Comparison of ENCODE assay signal across 8 cellular contexts in the genomic region with DNA sequence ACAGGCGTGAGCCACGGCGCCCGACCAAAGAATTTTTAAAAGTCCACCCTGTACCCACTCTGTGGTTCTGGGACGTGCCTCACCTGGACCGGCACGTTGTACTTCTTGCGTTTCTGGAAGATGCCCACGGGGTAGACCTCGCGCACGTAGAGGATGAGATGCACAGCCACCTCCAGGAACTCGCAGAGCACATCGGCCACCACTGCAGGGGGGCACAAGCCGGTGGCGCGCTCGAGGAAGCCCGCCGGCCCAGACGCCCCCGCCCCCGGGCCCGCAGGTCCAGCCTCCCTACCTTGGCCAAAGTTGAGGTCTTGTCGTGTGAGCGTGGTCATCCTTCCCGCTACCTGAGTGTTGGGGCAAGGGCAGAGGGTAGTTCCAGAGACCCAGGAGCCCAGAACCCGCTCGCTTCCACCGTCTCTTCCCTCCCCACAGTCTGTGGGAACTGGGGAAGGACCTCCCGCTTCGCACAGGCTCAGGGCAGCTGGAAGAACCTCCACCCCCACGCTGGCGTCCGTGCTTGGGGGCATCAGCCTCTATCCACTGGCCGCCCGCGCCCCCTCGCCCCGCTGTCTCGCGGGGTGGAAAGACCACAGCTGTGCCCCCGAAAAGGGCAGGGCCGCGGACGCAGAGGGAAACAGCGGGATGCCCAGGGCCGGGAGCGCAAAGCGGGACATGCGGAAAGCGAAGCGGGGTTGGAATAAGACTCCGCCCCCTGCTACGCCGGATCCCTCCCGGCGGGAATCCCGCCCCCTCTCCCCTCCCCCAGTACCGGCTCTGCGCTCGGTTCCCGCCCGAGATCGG. TPM values are rescaled to one million over a fixed set of nuclear protein-coding genes. Genes with fewer than 3 reads are reported as not detected.
A peak's percentile ranks its signal among the peaks of the same experiment; 100 is the strongest.
DNase-seq lines count a peak whose midpoint lies in the region; ATAC-seq and TF ChIP-seq lines count a peak whose summit lies in the region.

No MANE protein-coding gene starts in this region.

- DNase-seq in CD8-positive, alpha-beta memory T cell = no peak
- DNase-seq in HL-60 (ENCODE audit: low read depth in 1 of 2, low spot score in 1 of 2) (no peak), adipocyte (ENCODE audit: low read depth) (no peak)
- no peak for DNase-seq in stimulated activated effector memory CD8-positive, alpha-beta T cell treated with anti-CD3 and anti-CD28 coated beads, Interleukin-12 subunit alpha, Interleukin-12 subunit beta, amount 100 ng/mL, for 72 hours (ENCODE audit: low spot score in 2 of 2)
- no peak for DNase-seq in stimulated activated CD4-positive, alpha-beta T cell treated with anti-CD3 and anti-CD28 coated beads, Interleukin-4, amount 100 ng/mL, for 4 hours

- no peaks in the 10 kb centered on the region for H3K9me3 Mint-ChIP-seq in CD8-positive, alpha-beta memory T cell
- no peaks in the 10 kb centered on the region for H3K9me3 Mint-ChIP-seq in stimulated activated effector memory CD8-positive, alpha-beta T cell treated with anti-CD3 and anti-CD28 coated beads, Interleukin-12 subunit alpha, Interleukin-12 subunit beta, amount 100 ng/mL, for 72 hours

- no peak for TF ChIP-seq CTCF in HL-60 (IDR thresholded peaks at IDR 0.05; ENCODE audit: insufficient read depth, low read length)

- CTCF ChIA-PET in CD8-positive, alpha-beta memory T cell (lab: Charles Lee) = interaction anchor here (2.5 to 3.2 kb wide), 2 partner anchors 16 to 39 kb away, joined by 17 to 26 read pairs; a partner anchor contains a TSS

- no peaks in the 10 kb centered on the region for H3K27me3 Mint-ChIP-seq in CD8-positive, alpha-beta memory T cell

- H3K9me3 ChIP-seq in CD8-positive, alpha-beta memory T cell (ENCODE audit: low read length) = no peaks in the 10 kb centered on the region
- no peaks in the 10 kb centered on the region for H3K9me3 ChIP-seq in adipocyte (ENCODE audit: control insufficient read depth, low read length)
- no peaks in the 10 kb centered on the region for H3K9me3 ChIP-seq in iPS-20b (ENCODE audit: insufficient read depth, low read depth, low read length)

- peaks cover 0 to 21% (median 0%) of the 10 kb centered on the region in 3 donors for H3K36me3 Mint-ChIP-seq in CD8-positive, alpha-beta memory T cell
- H3K36me3 Mint-ChIP-seq in stimulated activated effector memory CD8-positive, alpha-beta T cell treated with anti-CD3 and anti-CD28 coated beads, Interleukin-12 subunit alpha, Interleukin-12 subunit beta, amount 100 ng/mL, for 72 hours = peaks cover 27% of the 10 kb centered on the region

- H3K4me1 Mint-ChIP-seq in CD8-positive, alpha-beta memory T cell = peaks cover 18 to 28% (median 22%) of the 10 kb centered on the region in 3 donors
- peaks cover 27% of the 10 kb centered on the region for H3K4me1 Mint-ChIP-seq in stimulated activated effector memory CD8-positive, alpha-beta T cell treated with anti-CD3 and anti-CD28 coated beads, Interleukin-12 subunit alpha, Interleukin-12 subunit beta, amount 100 ng/mL, for 72 hours

- H3K27me3 ChIP-seq in CD8-positive, alpha-beta memory T cell (ENCODE audit: insufficient read depth, low read length, poor library complexity, severe bottlenecking) = no peaks in the 10 kb centered on the region
- no peaks in the 10 kb centered on the region for H3K27me3 ChIP-seq in HL-60 (ENCODE audit: insufficient read depth, poor library complexity, severe bottlenecking)
- H3K27me3 ChIP-seq in adipocyte (replicated peaks; ENCODE audit: control insufficient read depth, insufficient read depth, low read length) = peaks cover 7% of the 10 kb centered on the region
- no peaks in the 10 kb centered on the region for H3K27me3 ChIP-seq in iPS-20b (ENCODE audit: insufficient read depth, low read length)

- peak overlapping the region in 5 of 8 donors; percentile 40 to 92 (median 70) for H3K27ac Mint-ChIP-seq in CD8-positive, alpha-beta memory T cell
- H3K27ac Mint-ChIP-seq in stimulated activated effector memory CD8-positive, alpha-beta T cell treated with anti-CD3 and anti-CD28 coated beads, Interleukin-12 subunit alpha, Interleukin-12 subunit beta, amount 100 ng/mL, for 72 hours = peak overlapping the region; percentile 80

- peak overlapping the region; percentile 64 for H3K27ac ChIP-seq in CD8-positive, alpha-beta memory T cell (ENCODE audit: low read depth, low read length)
- H3K27ac ChIP-seq in HL-60 (replicated peaks) (peak overlapping the region; percentile 72), iPS-20b (ENCODE audit: low read length) (peak overlapping the region; percentile 99)

- H3K4me3 ChIP-seq in CD8-positive, alpha-beta memory T cell (ENCODE audit: low read length) = peak overlapping the region; percentile 78
- H3K4me3 ChIP-seq in HL-60 (replicated peaks; ENCODE audit: insufficient read depth, low read length) (peak overlapping the region; percentile 98), adipocyte (ENCODE audit: low read length) (peak overlapping the region; percentile 92), iPS-20b (ENCODE audit: low read length) (peak overlapping the region; percentile 96)

- H3K9ac ChIP-seq in adipocyte (ENCODE audit: low read length) (peak overlapping the region; percentile 85), iPS-20b (ENCODE audit: low read depth, low read length) (peak overlapping the region; percentile 97)

- H3K36me3 ChIP-seq in CD8-positive, alpha-beta memory T cell (ENCODE audit: insufficient read depth, low read length) = no peaks in the 10 kb centered on the region
- H3K36me3 ChIP-seq in adipocyte (ENCODE audit: control insufficient read depth, insufficient read depth, low read length, severe bottlenecking) (peaks cover 6% of the 10 kb centered on the region), iPS-20b (ENCODE audit: insufficient read depth, low read depth, low read length) (peaks cover 41% of the 10 kb centered on the region)

- ATAC-seq in GM19467 (IDR thresholded peaks at IDR 0.05; ENCODE audit: unreplicated experiment) = peak; percentile 5
- ATAC-seq in stimulated activated effector memory CD8-positive, alpha-beta T cell treated with anti-CD3 and anti-CD28 coated beads, Interleukin-12 subunit alpha, Interleukin-12 subunit beta, amount 100 ng/mL, for 72 hours = peak; percentile 22
- no peak for ATAC-seq in GM18517 (IDR thresholded peaks at IDR 0.05; ENCODE audit: unreplicated experiment)

- POLR2A ChIA-PET in CD8-positive, alpha-beta memory T cell (lab: Charles Lee) = interaction anchor here (1.4 to 1.8 kb wide), 4 partner anchors 10 to 227 kb away, joined by 6 to 9 read pairs (median 8); a partner anchor contains a TSS

- peaks cover 7% of the 10 kb centered on the region for H3K4me1 ChIP-seq in CD8-positive, alpha-beta memory T cell (ENCODE audit: insufficient read depth, low read length)
- peaks cover 10% of the 10 kb centered on the region for H3K4me1 ChIP-seq in adipocyte (ENCODE audit: control insufficient read depth, insufficient read depth, low read length)
- H3K4me1 ChIP-seq in iPS-20b (ENCODE audit: insufficient read depth, low read length) = peaks cover 30% of the 10 kb centered on the region

- H3K4me3 Mint-ChIP-seq in CD8-positive, alpha-beta memory T cell = peak overlapping the region; percentile 81 to 99 (median 87)
- peak overlapping the region; percentile 81 for H3K4me3 Mint-ChIP-seq in stimulated activated effector memory CD8-positive, alpha-beta T cell treated with anti-CD3 and anti-CD28 coated beads, Interleukin-12 subunit alpha, Interleukin-12 subunit beta, amount 100 ng/mL, for 72 hours

RNA-seq across cellular contexts. Expression of a gene that starts 0.5 kb away (rescaled TPM):
- total RNA-seq in CD8-positive, alpha-beta memory T cell = 10 to 100 TPM; 60.1 to 66.2 TPM
- polyA plus RNA-seq in CD8-positive, alpha-beta memory T cell = 57.2 TPM

RNA-seq across cellular contexts. Expression of a gene that starts 11.0 kb away (rescaled TPM):
- total RNA-seq in CD8-positive, alpha-beta memory T cell = under 1 TPM; 0.09 to 0.11 TPM
- 0.12 TPM for polyA plus RNA-seq in CD8-positive, alpha-beta memory T cell

RNA-seq across cellular contexts. Expression of a gene that starts 16.5 kb away (rescaled TPM):
- total RNA-seq in CD8-positive, alpha-beta memory T cell = 1 to 10 TPM; 8.8 to 9.4 TPM
- polyA plus RNA-seq in CD8-positive, alpha-beta memory T cell = 30.4 TPM

RNA-seq across cellular contexts. Expression of a gene that starts 25.8 kb away (rescaled TPM):
- total RNA-seq in CD8-positive, alpha-beta memory T cell = 10 to 100 TPM; 14.2 to 16.0 TPM
- 12.0 TPM for polyA plus RNA-seq in CD8-positive, alpha-beta memory T cell

RNA-seq across cellular contexts. Expression of a gene that starts 26.2 kb away (rescaled TPM):
- 1 to 10 TPM; 1.8 to 2.0 TPM for total RNA-seq in CD8-positive, alpha-beta memory T cell
- 4.6 TPM for polyA plus RNA-seq in CD8-positive, alpha-beta memory T cell
